ENCODE assay signal across 8 cellular contexts in genomic region chr1:24502168-24503002, GRCh38. TPM values are rescaled to one million over a fixed set of nuclear protein-coding genes. Genes with fewer than 3 reads are reported as not detected.
A peak's percentile ranks its signal among the peaks of the same experiment; 100 is the strongest.
DNase-seq lines count a peak whose midpoint lies in the region; ATAC-seq and TF ChIP-seq lines count a peak whose summit lies in the region.

RCAN3 (plus strand) TSS chr1:24502836; CDS start chr1:24514373, 11,537 bp downstream.

- H4K20me1 ChIP-seq in GM23338 (replicated peaks; ENCODE audit: insufficient read depth): no peaks in the 10 kb centered on the region

- H3K27me3 ChIP-seq in GM23338 (ENCODE audit: insufficient read depth) (peaks cover 7% of the 10 kb centered on the region), ovary (no peaks in the 10 kb centered on the region), thoracic aorta (replicated peaks; ENCODE audit: insufficient read depth) (no peaks in the 10 kb centered on the region)

- DNase-seq in CD14-positive monocyte (ENCODE audit: low spot score): peak; percentile 56
- DNase-seq in GM23338 (ENCODE audit: low spot score): peak; percentile 91
- peak; percentile 40 for DNase-seq in NCI-H1417 treated with DMSO at 0.1 percent for 48 hours (lab: John Stamatoyannopoulos, UW)
- DNase-seq in T follicular helper cell (ENCODE audit: low read depth): peak; percentile 83
- DNase-seq in activated naive CD8-positive, alpha-beta T cell treated with anti-CD3 and anti-CD28 coated beads, Interleukin-2, amount 10 ng/mL, durations not matched to agents 7 days and 5 days: peak; percentile 95
- DNase-seq in Right ventricle myocardium superior: peak; percentile 93
- peak; percentile 25 to 61 (median 36) for DNase-seq in ovary
- DNase-seq in thoracic aorta (ENCODE audit: low spot score): peak; percentile 6

- TF ChIP-seq CTCF in CD14-positive monocyte (IDR thresholded peaks at IDR 0.05) (no peak), GM23338 (conservative IDR thresholded peaks at IDR 0.05; ENCODE audit: low read depth in 2 of 2) (no peak), ovary (IDR thresholded peaks at IDR 0.05) (no peak), thoracic aorta (IDR thresholded peaks at IDR 0.05) (no peak)

- H3K27ac ChIP-seq in GM23338 (ENCODE audit: low read depth) (peak within 1 kb of the TSS; percentile 79; the same call in 1 of the 2 replicates), ovary (peak within 1 kb of the TSS in 1 of 2 donors; percentile 30), thoracic aorta (peak within 1 kb of the TSS in 1 of 2 donors; percentile 3)

- intact Hi-C loops in CD14-positive monocyte (cut with micrococcal nuclease): loop anchor here in 1 of 2 donors (5.0 kb wide), 1 partner anchor 85 kb away; the partner anchor contains the start of gene NIPAL3
- intact Hi-C loops in Right ventricle myocardium superior (cut with DNase I): loop anchor here (5.0 kb wide), 1 partner anchor 85 kb away; the partner anchor contains the start of gene NIPAL3
- intact Hi-C loops in ovary (cut with DNase I): no loop called here

- no peak for TF ChIP-seq EP300 in ovary (IDR thresholded peaks at IDR 0.05)

- H3K9me3 ChIP-seq in ovary: no peaks in the 10 kb centered on the region
- no peaks in the 10 kb centered on the region for H3K9me3 ChIP-seq in thoracic aorta

- no peaks in the 10 kb centered on the region for H3K36me3 ChIP-seq in GM23338 (ENCODE audit: insufficient read depth)
- no peaks in the 10 kb centered on the region for H3K36me3 ChIP-seq in ovary
- no peaks in the 10 kb centered on the region for H3K36me3 ChIP-seq in thoracic aorta

- ATAC-seq in GM23338: peak; percentile 89
- peak; percentile 74 for ATAC-seq in activated naive CD8-positive, alpha-beta T cell treated with anti-CD3 and anti-CD28 coated beads, Interleukin-2, amount 10 ng/mL, durations not matched to agents 7 days and 5 days (ENCODE audit: low read depth)
- ATAC-seq in Right ventricle myocardium superior (ENCODE audit: poor library complexity): peak; percentile 98
- ATAC-seq in thoracic aorta (ENCODE audit: insufficient number of reproducible peaks, low FRiP score, low read depth): peak; percentile 63

- peak within 1 kb of the TSS; percentile 97 to 98 for H3K4me3 Mint-ChIP-seq in CD14-positive monocyte
- peak within 1 kb of the TSS; percentile 91 for H3K4me3 Mint-ChIP-seq in GM23338
- peak within 1 kb of the TSS; percentile 92 for H3K4me3 Mint-ChIP-seq in activated naive CD8-positive, alpha-beta T cell treated with anti-CD3 and anti-CD28 coated beads, Interleukin-2, amount 10 ng/mL, durations not matched to agents 7 days and 5 days

- H3K27ac Mint-ChIP-seq in CD14-positive monocyte (peak within 1 kb of the TSS; percentile 83 to 95 (median 92)), GM23338 (0 out of 2 replicates have a peak within 1 kb of the TSS, but pooled peaks have one; percentile 72)
- peak within 1 kb of the TSS; percentile 97 for H3K27ac Mint-ChIP-seq in activated naive CD8-positive, alpha-beta T cell treated with anti-CD3 and anti-CD28 coated beads, Interleukin-2, amount 10 ng/mL, durations not matched to agents 7 days and 5 days

- H3K4me1 ChIP-seq in GM23338 (ENCODE audit: insufficient read depth) (peaks cover 35% of the 10 kb centered on the region), ovary (ENCODE audit: insufficient read depth) (no peaks in the 10 kb centered on the region), thoracic aorta (ENCODE audit: control insufficient read depth in 1 of 2, low read depth in 2 of 2) (peaks cover 5 to 7% of the 10 kb centered on the region in 2 donors)

- H3K4me3 ChIP-seq in GM23338 (peak within 1 kb of the TSS; percentile 96), ovary (peak within 1 kb of the TSS; percentile 51), thoracic aorta (peak within 1 kb of the TSS; percentile 67)

- H2AFZ ChIP-seq in GM23338: peak within 1 kb of the TSS; percentile 99

- peaks cover 0 to 1% (median 1%) of the 10 kb centered on the region in 3 donors for H3K27me3 Mint-ChIP-seq in CD14-positive monocyte (ENCODE audit: low read depth in 3 of 3)
- H3K27me3 Mint-ChIP-seq in GM23338 (ENCODE audit: insufficient read depth, low read depth, poor library complexity): peaks cover 11% of the 10 kb centered on the region
- no peaks in the 10 kb centered on the region for H3K27me3 Mint-ChIP-seq in activated naive CD8-positive, alpha-beta T cell treated with anti-CD3 and anti-CD28 coated beads, Interleukin-2, amount 10 ng/mL, durations not matched to agents 7 days and 5 days

- H3K9me3 Mint-ChIP-seq in CD14-positive monocyte (no peaks in the 10 kb centered on the region), GM23338 (peaks cover 3% of the 10 kb centered on the region; the same call in 1 of the 3 replicates)
- peaks cover 5% of the 10 kb centered on the region for H3K9me3 Mint-ChIP-seq in activated naive CD8-positive, alpha-beta T cell treated with anti-CD3 and anti-CD28 coated beads, Interleukin-2, amount 10 ng/mL, durations not matched to agents 7 days and 5 days

- 0 to 1% (median 1%) methylated on average over 25 to 80 of the region's 80 CpGs for WGBS in ovary, 3 donors

- H3K9me2 ChIP-seq in GM23338 (ENCODE audit: insufficient read depth): no peaks in the 10 kb centered on the region

- no peak for TF ChIP-seq POLR2A in ovary (IDR thresholded peaks at IDR 0.05)

- peak within 1 kb of the TSS; percentile 94 for H3K4me2 ChIP-seq in GM23338

- H3K4me1 Mint-ChIP-seq in CD14-positive monocyte (peaks cover 43% of the 10 kb centered on the region), GM23338 (peaks cover 45% of the 10 kb centered on the region)
- H3K4me1 Mint-ChIP-seq in activated naive CD8-positive, alpha-beta T cell treated with anti-CD3 and anti-CD28 coated beads, Interleukin-2, amount 10 ng/mL, durations not matched to agents 7 days and 5 days: peaks cover 50% of the 10 kb centered on the region

- H3K36me3 Mint-ChIP-seq in CD14-positive monocyte (peaks cover 3 to 8% of the 10 kb centered on the region in 2 donors), GM23338 (ENCODE audit: low read depth) (peaks cover 2% of the 10 kb centered on the region; the same call in 1 of the 3 replicates)
- peaks cover 17% of the 10 kb centered on the region for H3K36me3 Mint-ChIP-seq in activated naive CD8-positive, alpha-beta T cell treated with anti-CD3 and anti-CD28 coated beads, Interleukin-2, amount 10 ng/mL, durations not matched to agents 7 days and 5 days

- H3F3A ChIP-seq in GM23338 (replicated peaks; ENCODE audit: low read depth): 0 out of 2 replicates have a peak, but pooled peaks cover 3% of the 10 kb centered on the region

- POLR2A ChIA-PET in activated naive CD8-positive, alpha-beta T cell treated with anti-CD3 and anti-CD28 coated beads, Interleukin-2, amount 10 ng/mL, durations not matched to agents 7 days and 5 days (lab: Charles Lee): interaction anchor here (0.5 to 12.7 kb wide), 16 partner anchors 8 to 974 kb away, joined by 3 to 562 read pairs (median 5); partner anchors contain the start of genes NIPAL3, SRRM1 and STPG1

- H3K79me2 ChIP-seq in GM23338 (replicated peaks; ENCODE audit: insufficient read depth): peaks cover 10% of the 10 kb centered on the region; the same call in 1 of the 2 replicates

TF ChIP-seq in GM23338, 12 proteins besides CTCF, POLR2A, EP300 and RAD21:
- TF ChIP-seq REST (IDR thresholded peaks at IDR 0.05; ENCODE audit: unreplicated experiment) (no peak), POLR2AphosphoS5 (IDR thresholded peaks at IDR 0.05; ENCODE audit: low read depth) (peak; percentile 31; the same call in 1 of the 2 replicates), NANOG (IDR thresholded peaks at IDR 0.05; ENCODE audit: borderline replicate concordance) (no peak), ETS1 (IDR thresholded peaks at IDR 0.05) (no peak), STAT1 (IDR thresholded peaks at IDR 0.05; ENCODE audit: unreplicated experiment) (no peak)
TF ChIP-seq in GM23338: peak in this region for 1.

RNA-seq across cellular contexts. Expression of gene RCAN3, which starts in this region (rescaled TPM):
- 1 to 10 TPM; 7.1 to 9.1 TPM for polyA plus RNA-seq in CD14-positive monocyte
- total RNA-seq in GM23338 (2014; rRNA removed; shearing (Covaris generic)): 11.2 and 13.7 TPM in 2 replicates
- polyA plus RNA-seq in GM23338 (2016; fragmentation: Nextera tagmentation; extraction: Ambion mirVana): 8.9 and 9.1 TPM in 2 replicates
- 10 to 100 TPM; 77.4 to 84.8 TPM for total RNA-seq in activated naive CD8-positive, alpha-beta T cell treated with anti-CD3 and anti-CD28 coated beads, Interleukin-2, amount 10 ng/mL, durations not matched to agents 7 days and 5 days
- 6.5 TPM for total RNA-seq in Right ventricle myocardium superior
- 10 to 100 TPM in 1 of 7 donors, 1 to 10 TPM in 5, under 1 TPM in 1; 0.25 to 12.4 (median 2.1) TPM for total RNA-seq in ovary
- 1 to 10 TPM in 1 of 2 donors, under 1 TPM in 1; 0.50 to 2.5 TPM for polyA plus RNA-seq in ovary
- total RNA-seq in thoracic aorta: 1 to 10 TPM; 2.6 to 7.3 TPM

Comparison
In these comparisons a context has a peak if more than half of its experiments do, and no peak if none do; other contexts are left out.
1. DNase-seq: peak in every context shown above with its lines; median percentile 95 in activated naive CD8-positive, alpha-beta T cell treated with anti-CD3 and anti-CD28 coated beads, Interleukin-2, amount 10 ng/mL, durations not matched to agents 7 days and 5 days; 93 in Right ventricle myocardium superior; 91 in GM23338; 83 in T follicular helper cell; 56 in CD14-positive monocyte; 40 in NCI-H1417 treated with DMSO at 0.1 percent for 48 hours; 36 in ovary; 6 in thoracic aorta.